In the genomic region with DNA sequence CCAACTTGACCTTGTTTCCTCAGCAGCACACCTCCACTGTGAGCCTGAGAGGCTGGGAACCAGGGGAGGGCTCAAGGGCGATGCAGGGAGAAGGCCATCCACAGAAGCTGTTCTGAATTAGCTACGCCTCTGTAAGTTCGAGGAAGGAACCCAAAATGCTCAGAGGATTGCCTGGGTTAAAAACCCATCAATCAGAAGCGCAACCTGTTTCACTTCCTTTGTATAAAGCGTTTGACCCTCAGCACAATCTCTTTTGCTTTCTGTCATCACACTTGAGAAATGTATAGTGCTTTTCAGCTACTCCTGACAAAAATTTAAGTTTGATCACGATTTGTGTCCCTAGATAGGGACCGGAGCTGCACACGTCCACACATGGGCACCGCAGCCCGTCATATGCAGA, we compare ENCODE assay signal across 14 cellular contexts. TPM values are rescaled to one million over a fixed set of nuclear protein-coding genes. Genes with fewer than 3 reads are reported as not detected.
A peak's percentile ranks its signal among the peaks of the same experiment; 100 is the strongest.
DNase-seq lines count a peak whose midpoint lies in the region; ATAC-seq and TF ChIP-seq lines count a peak whose summit lies in the region.
"Had no signal": no experiment of that assay in that cellular context is flagged by ENCODE, and none has a peak within 500 bp of the region (broad histone marks: within the 10 kb centered on the region; RNA-seq: fewer than 3 reads in every experiment).

No MANE protein-coding gene starts in this region.

- H3K79me2 ChIP-seq in Karpas-422 (ENCODE audit: low read length): no peaks in the 10 kb centered on the region

- peak overlapping the region; percentile 50 for H3K27ac Mint-ChIP-seq in stimulated activated naive CD8-positive, alpha-beta T cell treated with anti-CD3 and anti-CD28 coated beads, Interleukin-15, Interleukin-2, amounts not matched to agents 100 ng/mL and 50 ng/mL, for 24 hours
- H3K27ac Mint-ChIP-seq in stimulated activated naive CD8-positive, alpha-beta T cell treated with anti-CD3 and anti-CD28 coated beads, Interleukin-15, amount 100 ng/mL, for 72 hours: peak overlapping the region in 1 of 2 donors; percentile 25

- ATAC-seq in stimulated activated naive CD8-positive, alpha-beta T cell treated with anti-CD3 and anti-CD28 coated beads, Interleukin-15, amount 100 ng/mL, for 72 hours: no peak
- peak; percentile 53 for ATAC-seq in GM21825 (IDR thresholded peaks at IDR 0.05; ENCODE audit: unreplicated experiment)
- no peak for ATAC-seq in heart right ventricle
- ATAC-seq: activated T-cell treated with anti-CD3 and anti-CD28 coated beads, Interleukin-2, amount 50 U/mL, for 4 hours had no signal

- H3K4me3 ChIP-seq in Karpas-422 (ENCODE audit: low read length) (no peak overlapping the region), heart right ventricle (no peak overlapping the region)
- H3K4me3 ChIP-seq: breast epithelium, skin epidermis had no signal

- H3K27ac ChIP-seq in Karpas-422 (ENCODE audit: low read length) (peak overlapping the region; percentile 73), heart right ventricle (no peak overlapping the region)
- H3K27ac ChIP-seq: breast epithelium, skin epidermis had no signal

- TF ChIP-seq CTCF in GM10266 (IDR thresholded peaks at IDR 0.05; ENCODE audit: control insufficient read depth, insufficient read depth, low read depth, missing control alignments) (no peak), heart right ventricle (IDR thresholded peaks at IDR 0.05) (no peak)

- WGBS in heart right ventricle, 2 donors: 85 to 91% methylated on average over 10 of the region's 10 CpGs

- H3K27me3 Mint-ChIP-seq in stimulated activated naive CD8-positive, alpha-beta T cell treated with anti-CD3 and anti-CD28 coated beads, Interleukin-15, Interleukin-2, amounts not matched to agents 100 ng/mL and 50 ng/mL, for 24 hours: no peaks in the 10 kb centered on the region
- H3K27me3 Mint-ChIP-seq in stimulated activated naive CD8-positive, alpha-beta T cell treated with anti-CD3 and anti-CD28 coated beads, Interleukin-15, amount 100 ng/mL, for 72 hours: no peaks in the 10 kb centered on the region

- H3K9me3 Mint-ChIP-seq in stimulated activated naive CD8-positive, alpha-beta T cell treated with anti-CD3 and anti-CD28 coated beads, Interleukin-15, Interleukin-2, amounts not matched to agents 100 ng/mL and 50 ng/mL, for 24 hours: no peaks in the 10 kb centered on the region
- no peaks in the 10 kb centered on the region for H3K9me3 Mint-ChIP-seq in stimulated activated naive CD8-positive, alpha-beta T cell treated with anti-CD3 and anti-CD28 coated beads, Interleukin-15, amount 100 ng/mL, for 72 hours
- H3K9me3 Mint-ChIP-seq: activated T-cell treated with anti-CD3 and anti-CD28 coated beads, Interleukin-2, amount 50 U/mL, for 4 hours had no signal

- H3K27me3 ChIP-seq in Karpas-422 (ENCODE audit: low read length) (no peaks in the 10 kb centered on the region), heart right ventricle (peaks cover 0 to 3% (median 0%) of the 10 kb centered on the region in 7 donors)

- DNase-seq in stimulated activated naive CD8-positive, alpha-beta T cell treated with anti-CD3 and anti-CD28 coated beads, Interleukin-15, amount 100 ng/mL, for 72 hours: no peak
- DNase-seq in Karpas-422 (peak; percentile 65), UCSD-AML1 (lab: John Stamatoyannopoulos, UW; ENCODE audit: unreplicated experiment) (no peak), DMS79 treated with DMSO at 0.1 percent for 48 hours (lab: John Stamatoyannopoulos, UW) (no peak), GM10266 (ENCODE audit: extremely low spot score) (no peak), heart right ventricle (no peak)
- DNase-seq: activated T-cell treated with anti-CD3 and anti-CD28 coated beads, Interleukin-2, amount 50 U/mL, for 4 hours; DND-41; left colon had no signal

- no peaks in the 10 kb centered on the region for H3K9me3 ChIP-seq in Karpas-422 (ENCODE audit: low read length)
- H3K9me3 ChIP-seq in heart right ventricle: no peaks in the 10 kb centered on the region
- H3K9me3 ChIP-seq: breast epithelium had no signal

- no peak overlapping the region for H3K4me3 Mint-ChIP-seq in stimulated activated naive CD8-positive, alpha-beta T cell treated with anti-CD3 and anti-CD28 coated beads, Interleukin-15, Interleukin-2, amounts not matched to agents 100 ng/mL and 50 ng/mL, for 24 hours
- no peak overlapping the region for H3K4me3 Mint-ChIP-seq in stimulated activated naive CD8-positive, alpha-beta T cell treated with anti-CD3 and anti-CD28 coated beads, Interleukin-15, amount 100 ng/mL, for 72 hours
- H3K4me3 Mint-ChIP-seq: activated T-cell treated with anti-CD3 and anti-CD28 coated beads, Interleukin-2, amount 50 U/mL, for 4 hours had no signal

- no peak overlapping the region for H2AFZ ChIP-seq in Karpas-422 (ENCODE audit: low read length)

- H3K9ac ChIP-seq in Karpas-422 (ENCODE audit: low read length): peak overlapping the region; percentile 5; the same call in 1 of the 2 replicates

- peaks cover 50% of the 10 kb centered on the region for H3K4me1 Mint-ChIP-seq in stimulated activated naive CD8-positive, alpha-beta T cell treated with anti-CD3 and anti-CD28 coated beads, Interleukin-15, Interleukin-2, amounts not matched to agents 100 ng/mL and 50 ng/mL, for 24 hours (ENCODE audit: low read depth)
- H3K4me1 Mint-ChIP-seq in stimulated activated naive CD8-positive, alpha-beta T cell treated with anti-CD3 and anti-CD28 coated beads, Interleukin-15, amount 100 ng/mL, for 72 hours: peaks cover 51% of the 10 kb centered on the region

- H3K36me3 ChIP-seq in Karpas-422 (ENCODE audit: insufficient read depth, low read length) (no peaks in the 10 kb centered on the region), heart right ventricle (peaks cover 0 to 9% (median 0%) of the 10 kb centered on the region in 9 donors)
- H3K36me3 ChIP-seq: breast epithelium had no signal

- peaks cover 45% of the 10 kb centered on the region for H3K4me1 ChIP-seq in Karpas-422 (ENCODE audit: low read length)
- peaks cover 0 to 9% (median 0%) of the 10 kb centered on the region in 9 donors for H3K4me1 ChIP-seq in heart right ventricle
- H3K4me1 ChIP-seq: breast epithelium had no signal

- H3K4me2 ChIP-seq in Karpas-422 (ENCODE audit: low read depth, low read length, poor library complexity, severe bottlenecking): peak overlapping the region; percentile 28

- peaks cover 23% of the 10 kb centered on the region for H3K36me3 Mint-ChIP-seq in stimulated activated naive CD8-positive, alpha-beta T cell treated with anti-CD3 and anti-CD28 coated beads, Interleukin-15, Interleukin-2, amounts not matched to agents 100 ng/mL and 50 ng/mL, for 24 hours (ENCODE audit: low read depth)

- H4K20me1 ChIP-seq in Karpas-422 (ENCODE audit: insufficient read depth, low read depth, low read length): no peaks in the 10 kb centered on the region

- no peaks in the 10 kb centered on the region for H3K9me2 ChIP-seq in Karpas-422 (replicated peaks; ENCODE audit: insufficient read depth, low read length)

- intact Hi-C loops in heart right ventricle (cut with DNase I): no loop called here

RNA-seq across cellular contexts. Expression of gene MAP3K15, which starts 48.0 kb away (rescaled TPM):
- total RNA-seq in Karpas-422 (2014; rRNA removed; shearing (Covaris generic); ENCODE audit: low replicate concordance): not detected in 2 replicates
- under 1 TPM in 1 of 10 donors, not detected in 9; 0.13 TPM for total RNA-seq in heart right ventricle
- polyA plus RNA-seq in heart right ventricle: under 1 TPM; 0.22 to 0.23 TPM
- total RNA-seq: breast epithelium had no signal
- polyA plus RNA-seq: neural cell had no signal
